10 cellular contexts compared by ENCODE assay signal in the genomic region with DNA sequence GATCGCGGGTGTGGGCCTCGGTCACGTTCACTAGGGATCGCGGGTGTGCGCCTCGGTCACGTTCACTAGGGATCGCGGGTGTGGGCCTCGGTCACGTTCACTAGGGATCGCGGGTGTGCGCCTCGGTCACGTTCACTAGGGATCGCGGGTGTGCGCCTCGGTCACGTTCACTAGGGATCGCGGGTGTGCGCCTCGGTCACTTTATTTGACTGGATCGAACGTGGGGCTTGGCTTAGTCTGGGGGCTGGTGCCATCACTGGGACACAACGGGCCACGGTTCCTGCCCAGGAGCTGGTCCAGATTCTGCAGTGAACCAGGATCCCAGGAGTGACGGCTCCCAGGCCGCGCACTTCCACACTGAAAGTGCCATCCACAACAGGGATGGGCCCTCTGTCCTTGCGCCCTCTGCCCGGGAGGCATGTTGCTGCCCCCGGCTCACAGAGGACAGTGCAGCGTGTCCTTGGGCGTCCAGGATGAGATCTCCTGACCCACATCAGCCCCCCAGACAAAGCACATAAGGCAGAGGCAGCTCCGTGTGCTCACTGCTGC. TPM values are rescaled to one million over a fixed set of nuclear protein-coding genes. Genes with fewer than 3 reads are reported as not detected.
DNase-seq lines count a peak whose midpoint lies in the region; ATAC-seq and TF ChIP-seq lines count a peak whose summit lies in the region.
"Not testable (repeated sequence)": the region's sequence is repeated elsewhere in the genome, so short reads cannot be mapped to it uniquely, and the experiment has no call there.
"Had no signal": no experiment of that assay in that cellular context is flagged by ENCODE, and none has a peak within 500 bp of the region (broad histone marks: within the 10 kb centered on the region; RNA-seq: fewer than 3 reads in every experiment).

No MANE protein-coding gene starts in this region.

- peak overlapping the region; percentile 87; the same call in 1 of the 2 replicates for H3K27ac Mint-ChIP-seq in GM23338
- peak overlapping the region; percentile 55 for H3K27ac Mint-ChIP-seq in activated T-helper 17 cell treated with anti-CD3 and anti-CD28 coated beads, Interleukin-2, amount 50 U/mL, for 72 hours
- peak overlapping the region; percentile 92 for H3K27ac Mint-ChIP-seq in mesothelial cell of epicardium
- peak overlapping the region; percentile 22 for H3K27ac Mint-ChIP-seq in stimulated activated memory B cell treated with anti-CD40 and anti-IgM and Interleukin-4, amounts not matched to agents 10 μg/mL and 1 μg/mL and 100 μg/mL, for 72 hours

- H3K9me3 Mint-ChIP-seq in GM23338; activated T-helper 17 cell treated with anti-CD3 and anti-CD28 coated beads, Interleukin-2, amount 50 U/mL, for 72 hours; mesothelial cell of epicardium; stimulated activated memory B cell treated with anti-CD40 and anti-IgM and Interleukin-4, amounts not matched to agents 10 μg/mL and 1 μg/mL and 100 μg/mL, for 72 hours: not testable (repeated sequence)

- H3K27me3 ChIP-seq in GM23338 (ENCODE audit: insufficient read depth); esophagus muscularis mucosa: not testable (repeated sequence)

- not testable (repeated sequence) for H3K27ac ChIP-seq in GM23338 (ENCODE audit: low read depth)
- H3K27ac ChIP-seq in esophagus muscularis mucosa (replicated peaks in 1 of 4), result peak overlapping the region; percentile 74 to 97 (median 81)

- not testable (repeated sequence) for H3K4me3 Mint-ChIP-seq in GM23338; activated T-helper 17 cell treated with anti-CD3 and anti-CD28 coated beads, Interleukin-2, amount 50 U/mL, for 72 hours; mesothelial cell of epicardium; stimulated activated memory B cell treated with anti-CD40 and anti-IgM and Interleukin-4, amounts not matched to agents 10 μg/mL and 1 μg/mL and 100 μg/mL, for 72 hours

- not testable (repeated sequence) for H3K79me2 ChIP-seq in GM23338 (replicated peaks; ENCODE audit: insufficient read depth)

- not testable (repeated sequence) for H3K9me2 ChIP-seq in GM23338 (ENCODE audit: insufficient read depth)

- not testable (repeated sequence) for TF ChIP-seq EP300 in esophagus muscularis mucosa (IDR thresholded peaks at IDR 0.05)

- H3K4me1 Mint-ChIP-seq in GM23338 (peaks cover 42% of the 10 kb centered on the region), mesothelial cell of epicardium (peaks cover 49% of the 10 kb centered on the region)
- not testable (repeated sequence) for H3K4me1 Mint-ChIP-seq in activated T-helper 17 cell treated with anti-CD3 and anti-CD28 coated beads, Interleukin-2, amount 50 U/mL, for 72 hours
- peaks cover 22% of the 10 kb centered on the region for H3K4me1 Mint-ChIP-seq in stimulated activated memory B cell treated with anti-CD40 and anti-IgM and Interleukin-4, amounts not matched to agents 10 μg/mL and 1 μg/mL and 100 μg/mL, for 72 hours

- H3K4me2 ChIP-seq in GM23338, result not testable (repeated sequence)

- not testable (repeated sequence) for H2AFZ ChIP-seq in GM23338

- not testable (repeated sequence) for DNase-seq in GM23338 (ENCODE audit: low spot score); esophagus muscularis mucosa (ENCODE audit: extremely low spot score); mesothelial cell of epicardium (ENCODE audit: low spot score in 2 of 2, unreplicated experiment in 2 of 2)

- intact Hi-C loops in esophagus muscularis mucosa (cut with DNase I), result not testable (repeated sequence)

- ATAC-seq in GM23338; activated T-helper 17 cell treated with anti-CD3 and anti-CD28 coated beads, Interleukin-2, amount 50 U/mL, for 72 hours (replicated peaks); stimulated activated memory B cell treated with anti-CD40 and anti-IgM and Interleukin-4, amounts not matched to agents 10 μg/mL and 1 μg/mL and 100 μg/mL, for 72 hours: not testable (repeated sequence)

- not testable (repeated sequence) for H3K9me3 ChIP-seq in esophagus muscularis mucosa

- peaks cover 13% of the 10 kb centered on the region; the same call in 1 of the 2 replicates for H3F3A ChIP-seq in GM23338 (replicated peaks; ENCODE audit: low read depth)

- not testable (repeated sequence) for H3K36me3 ChIP-seq in GM23338 (ENCODE audit: insufficient read depth); esophagus muscularis mucosa

- TF ChIP-seq POLR2A in esophagus muscularis mucosa (IDR thresholded peaks at IDR 0.05; ENCODE audit: low read depth), result not testable (repeated sequence)

- H3K27me3 Mint-ChIP-seq in GM23338 (ENCODE audit: insufficient read depth, low read depth, poor library complexity), result peaks cover 24% of the 10 kb centered on the region
- peaks cover 13% of the 10 kb centered on the region for H3K27me3 Mint-ChIP-seq in activated T-helper 17 cell treated with anti-CD3 and anti-CD28 coated beads, Interleukin-2, amount 50 U/mL, for 72 hours
- H3K27me3 Mint-ChIP-seq in mesothelial cell of epicardium (ENCODE audit: low read depth), result not testable (repeated sequence)
- peaks cover 17% of the 10 kb centered on the region for H3K27me3 Mint-ChIP-seq in stimulated activated memory B cell treated with anti-CD40 and anti-IgM and Interleukin-4, amounts not matched to agents 10 μg/mL and 1 μg/mL and 100 μg/mL, for 72 hours

- H3K4me1 ChIP-seq in GM23338 (ENCODE audit: insufficient read depth) (peaks cover 30% of the 10 kb centered on the region), esophagus muscularis mucosa (peaks cover 69 to 94% (median 93%) of the 10 kb centered on the region in 4 donors)

- not testable (repeated sequence) for H3K4me3 ChIP-seq in GM23338, esophagus muscularis mucosa

- not testable (repeated sequence) for TF ChIP-seq CTCF in GM23338 (conservative IDR thresholded peaks at IDR 0.05; ENCODE audit: low read depth in 2 of 2); esophagus muscularis mucosa (IDR thresholded peaks at IDR 0.05); mesothelial cell of epicardium (IDR thresholded peaks at IDR 0.05; ENCODE audit: unreplicated experiment)

- not testable (repeated sequence) for H3K36me3 Mint-ChIP-seq in GM23338 (ENCODE audit: low read depth); activated T-helper 17 cell treated with anti-CD3 and anti-CD28 coated beads, Interleukin-2, amount 50 U/mL, for 72 hours (ENCODE audit: low read depth); mesothelial cell of epicardium; stimulated activated memory B cell treated with anti-CD40 and anti-IgM and Interleukin-4, amounts not matched to agents 10 μg/mL and 1 μg/mL and 100 μg/mL, for 72 hours

- H4K20me1 ChIP-seq in GM23338 (replicated peaks; ENCODE audit: insufficient read depth), result not testable (repeated sequence)

- 88% methylated on average over 15 of the region's 40 CpGs for WGBS in esophagus muscularis mucosa

RNA-seq across cellular contexts. Expression of a gene that starts 6.6 kb away (rescaled TPM):
- total RNA-seq in GM23338 (2014; rRNA removed; shearing (Covaris generic)), result 215 and 298 TPM in 2 replicates
- 192 and 201 TPM in 2 replicates for polyA plus RNA-seq in GM23338 (2016; fragmentation: Nextera tagmentation; extraction: Ambion mirVana)
- under 1 TPM; 0.29 to 0.39 TPM for total RNA-seq in activated T-helper 17 cell treated with anti-CD3 and anti-CD28 coated beads, Interleukin-2, amount 50 U/mL, for 72 hours
- total RNA-seq in esophagus muscularis mucosa, result 100 to 1,000 TPM in 3 of 4 donors, 10 to 100 TPM in 1; 70.1 to 257 (median 150) TPM
- 571 to 618 TPM (median 601 TPM) in 3 replicates for total RNA-seq in mesothelial cell of epicardium

RNA-seq across cellular contexts. Expression of a gene that starts 13.2 kb away (rescaled TPM):
- 759 and 964 TPM in 2 replicates for total RNA-seq in GM23338 (2014; rRNA removed; shearing (Covaris generic))
- polyA plus RNA-seq in GM23338 (2016; fragmentation: Nextera tagmentation; extraction: Ambion mirVana), result 2,298 and 2,471 TPM in 2 replicates
- total RNA-seq in activated T-helper 17 cell treated with anti-CD3 and anti-CD28 coated beads, Interleukin-2, amount 50 U/mL, for 72 hours, result 1,000 to 10,000 TPM; 2,323 to 2,749 TPM
- total RNA-seq in esophagus muscularis mucosa (1,000 to 10,000 TPM in 2 of 4 donors, 100 to 1,000 TPM in 2; 581 to 2,787 (median 1,391) TPM), mesothelial cell of epicardium (1,089 to 1,145 TPM (median 1,126 TPM) in 3 replicates)

RNA-seq across cellular contexts. Expression of a gene that starts 33.4 kb away (rescaled TPM):
- total RNA-seq in GM23338 (2014; rRNA removed; shearing (Covaris generic)), result 12.6 and 12.7 TPM in 2 replicates
- 4.3 and 5.1 TPM in 2 replicates for polyA plus RNA-seq in GM23338 (2016; fragmentation: Nextera tagmentation; extraction: Ambion mirVana)
- total RNA-seq in activated T-helper 17 cell treated with anti-CD3 and anti-CD28 coated beads, Interleukin-2, amount 50 U/mL, for 72 hours, result 1 to 10 TPM; 6.8 to 6.9 TPM
- 1 to 10 TPM; 2.0 to 6.9 (median 4.1) TPM for total RNA-seq in esophagus muscularis mucosa
- 22.8 to 23.7 TPM (median 23.6 TPM) in 3 replicates for total RNA-seq in mesothelial cell of epicardium

RNA-seq across cellular contexts. Expression of a gene that starts 53.6 kb away (rescaled TPM):
- total RNA-seq in GM23338 (2014; rRNA removed; shearing (Covaris generic)), result 0.66 and 1.1 TPM in 2 replicates
- 0.10 and 0.64 TPM in 2 replicates for polyA plus RNA-seq in GM23338 (2016; fragmentation: Nextera tagmentation; extraction: Ambion mirVana)
- not detected for total RNA-seq in activated T-helper 17 cell treated with anti-CD3 and anti-CD28 coated beads, Interleukin-2, amount 50 U/mL, for 72 hours
- not detected for total RNA-seq in esophagus muscularis mucosa
- 12.3 to 13.5 TPM (median 12.6 TPM) in 3 replicates for total RNA-seq in mesothelial cell of epicardium
- total RNA-seq: CD4-positive, alpha-beta T cell; H7; LHCN-M2; SJCRH30 had no signal
- polyA plus RNA-seq: BJ had no signal

Comparison
In these comparisons a context has a peak if more than half of its experiments do, and no peak if none do; other contexts are left out.
1. H3K27ac Mint-ChIP-seq: peak in every context shown above with its lines; median percentile 92 in mesothelial cell of epicardium; 87 in GM23338; 55 in activated T-helper 17 cell treated with anti-CD3 and anti-CD28 coated beads, Interleukin-2, amount 50 U/mL, for 72 hours; 22 in stimulated activated memory B cell treated with anti-CD40 and anti-IgM and Interleukin-4, amounts not matched to agents 10 μg/mL and 1 μg/mL and 100 μg/mL, for 72 hours.
2. RNA of a gene that starts 6.6 kb away (total RNA-seq): 571 to 618 TPM in mesothelial cell of epicardium, 215 to 298 TPM in GM23338 and 70.1 to 257 TPM in esophagus muscularis mucosa; 0.29 to 0.39 TPM in activated T-helper 17 cell treated with anti-CD3 and anti-CD28 coated beads, Interleukin-2, amount 50 U/mL, for 72 hours; every median in the first group is over 10 times any median in the second.